7 cellular contexts compared by ENCODE assay signal in genomic region chr2:96145028-96145939, GRCh38. TPM values are rescaled to one million over a fixed set of nuclear protein-coding genes. Genes with fewer than 3 reads are reported as not detected.
DNase-seq lines count a peak whose midpoint lies in the region; ATAC-seq, FAIRE-seq and TF ChIP-seq lines count a peak whose summit lies in the region.

Gene DUSP2 (minus strand): TSS chr2:96145440. CDS start chr2:96145354, 86 bp downstream.

- BruUV-seq in HepG2 (replicated peaks; lab: Mats Ljungman, UMichigan) = no TSS peak

- no peak for TF ChIP-seq CTCF in HepG2 (CRISPR knock-in tag; IDR thresholded peaks at IDR 0.05)

- H2AFZ ChIP-seq in HepG2 (ENCODE audit: low read length) = no peak within 1 kb of the TSS

- no peak for TF ChIP-seq RAD21 in HepG2 (CRISPR knock-in tag; IDR thresholded peaks at IDR 0.05)

- TF ChIP-seq EP300 in HepG2 (IDR thresholded peaks at IDR 0.05; ENCODE audit: low read depth in 2 of 2, low read length in 2 of 2) = no peak
- TF ChIP-seq EP300 in HepG2 (CRISPR knock-in tag; IDR thresholded peaks at IDR 0.05; ENCODE audit: borderline replicate concordance) = no peak

- FAIRE-seq in HepG2 (lab: Jason Lieb, UNC) = no peak

- no peaks in the 10 kb centered on the region for H3K9me3 ChIP-seq in HepG2 (ENCODE audit: low read length)

- H3K79me2 ChIP-seq in HepG2 (ENCODE audit: insufficient read depth, low read length) = no peaks in the 10 kb centered on the region

- 80% methylated on average over 95 of the region's 95 CpGs for WGBS in HepG2 (ENCODE audit: low lambda C conversion rate)

- CTCF ChIA-PET in HepG2 (lab: Yijun Ruan, JAX; ENCODE audit: low intra/inter-chr PET ratio, low total read pairs) = no interaction called here

- peak within 1 kb of the TSS in 1 of 3 experiments; percentile 17; a peak in 1 of 6 replicates for H3K4me3 ChIP-seq in HepG2 (replicated peaks in 1 of 3; ENCODE audit: insufficient read depth in 1 of 3, low read depth in 2 of 3, low read length in 3 of 3)

- peaks cover 15% of the 10 kb centered on the region for H3K4me1 ChIP-seq in HepG2 (ENCODE audit: insufficient read depth, low read length)

- peaks cover 11 to 67% of the 10 kb centered on the region in 2 experiments; a peak in 4 of 5 replicates for H3K27me3 ChIP-seq in HepG2 (ENCODE audit: control insufficient read depth in 1 of 2, insufficient read depth in 2 of 2, low read length in 2 of 2)

- no peak within 1 kb of the TSS for H3K9ac ChIP-seq in HepG2 (ENCODE audit: insufficient read depth, low read depth, low read length)

- no peaks in the 10 kb centered on the region for H3K36me3 ChIP-seq in HepG2 (replicated peaks in 1 of 2; ENCODE audit: control insufficient read depth in 1 of 2, insufficient read depth in 2 of 2, low read length in 2 of 2)

- in situ Hi-C loops in HepG2 (cut with HindIII; ENCODE audit: extremely low pct_ligation_motif_present, low pct_unique_long_range_greater_than_20kb) = loop anchor here (25.0 kb wide), 1 partner anchor 367 kb away; the partner anchor contains the start of gene NEURL3

- ATAC-seq in GM18502 (IDR thresholded peaks at IDR 0.05; ENCODE audit: poor library complexity, unreplicated experiment) = peak; percentile 51
- ATAC-seq in HG02678 (IDR thresholded peaks at IDR 0.05; ENCODE audit: unreplicated experiment) = peak; percentile 60
- ATAC-seq in HepG2 = no peak

- H3K4me2 ChIP-seq in HepG2 (ENCODE audit: low read depth, low read length) = peak within 1 kb of the TSS; percentile 26; the same call in 1 of the 2 replicates

- DNase-seq in NCI-H1105 treated with DMSO at 0.1 percent for 48 hours (lab: John Stamatoyannopoulos, UW) (peak; percentile 66), HepG2 (ENCODE audit: low spot score) (no peak)
- peak; percentile 95 for DNase-seq in activated CD4-positive, alpha-beta T cell treated with anti-CD3 and anti-CD28 coated beads for 48 hours
- DNase-seq in stimulated activated CD4-positive, alpha-beta T cell treated with anti-CD3 and anti-CD28 coated beads, Interleukin-4, amount 100 ng/mL, for 24 hours = peak; percentile 91

- TF ChIP-seq POLR2A in HepG2 (IDR thresholded peaks at IDR 0.05; ENCODE audit: insufficient read depth in 1 of 2, low read depth in 2 of 2, low read length in 2 of 2) = no peak

- intact Hi-C loops in HepG2 (cut with micrococcal nuclease; ENCODE audit: unreplicated experiment) = no loop called here

- POLR2A ChIA-PET in HepG2 (lab: Yijun Ruan, JAX) = no interaction called here

- H4K20me1 ChIP-seq in HepG2 (ENCODE audit: insufficient read depth, low read length) = no peaks in the 10 kb centered on the region

- H3K27ac ChIP-seq in cingulate gyrus (ENCODE audit: low read depth, low read length) (peak within 1 kb of the TSS; percentile 19), HepG2 (ENCODE audit: extremely low read length, insufficient read depth, low read length) (no peak within 1 kb of the TSS)

TF ChIP-seq in HepG2, 621 proteins besides CTCF, POLR2A, EP300 and RAD21:
- TF ChIP-seq SRF (IDR thresholded peaks at IDR 0.05; ENCODE audit: low read depth, low read length) (0 out of 2 replicates have a peak, but pooled peaks have one; percentile 13), MYC (CRISPR knock-in tag; IDR thresholded peaks at IDR 0.05; ENCODE audit: borderline replicate concordance) (no peak)

RNA-seq across cellular contexts. Expression of gene DUSP2, which starts in this region (rescaled TPM):
- not detected in 2 replicates for total RNA-seq in HepG2 (2016; rRNA removed; fragmentation: Illumina TruSeq; extraction: Trizol)
- total RNA-seq in HepG2 (2016; cell fraction: cytosol; rRNA removed; fragmentation: Illumina TruSeq; extraction: Trizol; ENCODE audit: low read depth) = not detected in 2 replicates
- total RNA-seq in HepG2 (2016; cell fraction: insoluble cytoplasmic fraction; rRNA removed; fragmentation: Illumina TruSeq; extraction: Trizol) = not detected in 2 replicates
- total RNA-seq in HepG2 (2016; cell fraction: membrane; rRNA removed; fragmentation: Illumina TruSeq; extraction: Trizol) = not detected in 2 replicates
- not detected in 2 replicates for total RNA-seq in HepG2 (2016; cell fraction: nucleus; rRNA removed; fragmentation: Illumina TruSeq; extraction: Trizol)
- polyA plus RNA-seq in HepG2 (2011; rRNA removed) = not detected in 2 replicates
- polyA plus RNA-seq in HepG2 (2011; cell fraction: cytosol; rRNA removed) = 0.04 TPM in 1 of 2 replicates, not detected in the other
- 0.12 and 0.18 TPM in 2 replicates for polyA plus RNA-seq in HepG2 (2011; cell fraction: nucleus; rRNA removed)
- polyA plus RNA-seq in HepG2 (2012) = not detected in 2 replicates
- polyA plus RNA-seq in HepG2 (2016; cell fraction: cytosol; fragmentation: Illumina TruSeq; extraction: Trizol; ENCODE audit: low read depth) = not detected in 2 replicates
- polyA plus RNA-seq in HepG2 (2016; cell fraction: insoluble cytoplasmic fraction; fragmentation: Illumina TruSeq; extraction: Trizol; ENCODE audit: low read depth) = not detected in 2 replicates
- not detected in 2 replicates for polyA plus RNA-seq in HepG2 (2016; cell fraction: membrane; fragmentation: Illumina TruSeq; extraction: Trizol; ENCODE audit: low read depth)
- not detected in 2 replicates for polyA plus RNA-seq in HepG2 (2016; cell fraction: nucleus; fragmentation: Illumina TruSeq; extraction: Trizol; ENCODE audit: insufficient read depth, low read depth)
- 103 TPM in 1 of 2 replicates, not detected in the other for polyA minus RNA-seq in HepG2 (2011; rRNA and poly(A)+ RNA removed; ENCODE audit: low replicate concordance)
- polyA minus RNA-seq in HepG2 (2011; cell fraction: cytosol; rRNA and poly(A)+ RNA removed) = 0.69 and 1.3 TPM in 2 replicates
- 0.25 and 0.52 TPM in 2 replicates for polyA minus RNA-seq in HepG2 (2011; cell fraction: nucleus; rRNA and poly(A)+ RNA removed)
